In the genomic region with DNA sequence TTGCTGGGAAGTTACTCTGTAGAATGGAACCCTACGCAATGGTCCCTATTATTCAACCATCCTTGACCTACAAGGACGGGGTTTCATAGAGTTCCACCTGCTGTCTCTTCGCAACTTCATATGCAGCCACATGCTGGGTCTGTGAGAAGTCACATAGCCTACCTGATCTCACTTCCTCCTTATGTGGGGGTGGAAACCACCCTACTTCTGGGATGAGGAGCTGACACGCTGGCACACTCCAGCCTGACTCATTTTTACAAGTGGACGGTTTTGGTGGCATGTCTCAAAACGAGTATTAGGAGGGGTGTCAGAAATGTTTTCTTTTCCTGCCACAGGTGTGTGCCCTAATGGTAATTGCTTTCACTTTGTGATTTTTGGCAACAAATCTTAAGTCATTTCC, we compare ENCODE assay signal across 13 cellular contexts. TPM values are rescaled to one million over a fixed set of nuclear protein-coding genes. Genes with fewer than 3 reads are reported as not detected.
DNase-seq lines count a peak whose midpoint lies in the region; ATAC-seq and FAIRE-seq lines count a peak whose summit lies in the region.
"Had no signal": no experiment of that assay in that cellular context is flagged by ENCODE, and none has a peak within 500 bp of the region (broad histone marks: within the 10 kb centered on the region; RNA-seq: fewer than 3 reads in every experiment).

No MANE protein-coding gene starts in this region.

- no peak overlapping the region for H3K27ac Mint-ChIP-seq in activated naive CD4-positive, alpha-beta T cell treated with anti-CD3 and anti-CD28 coated beads for 36 hours

- no peak overlapping the region for H3K4me3 Mint-ChIP-seq in activated naive CD4-positive, alpha-beta T cell treated with anti-CD3 and anti-CD28 coated beads for 36 hours

- intact Hi-C loops in activated naive CD4-positive, alpha-beta T cell treated with anti-CD3 and anti-CD28 coated beads for 36 hours (cut with micrococcal nuclease) = loop anchor here (5.0 kb wide), 1 partner anchor 1304 kb away; no protein-coding TSS in a partner anchor

- no peaks in the 10 kb centered on the region for H3K9me3 Mint-ChIP-seq in activated naive CD4-positive, alpha-beta T cell treated with anti-CD3 and anti-CD28 coated beads for 36 hours

- DNase-seq in activated naive CD4-positive, alpha-beta T cell treated with anti-CD3 and anti-CD28 coated beads for 36 hours = peak; percentile 47
- no peak for DNase-seq in activated naive CD4-positive, alpha-beta T cell (lab: John Stamatoyannopoulos, UW)
- DNase-seq in RCC 7860 (ENCODE audit: low spot score) (peak; percentile 6), NCI-H345 (lab: John Stamatoyannopoulos, UW) (no peak), NAMALWA (ENCODE audit: low spot score) (no peak), EL (no peak)
- peak; percentile 3 for DNase-seq in stimulated activated naive CD8-positive, alpha-beta T cell treated with anti-CD3 and anti-CD28 coated beads, Interleukin-15, Interleukin-2, amounts not matched to agents 100 U/mL and 50 U/mL, for 24 hours
- DNase-seq: activated gamma-delta T cell; NCI-H1694 treated with DMSO at 0.1 percent for 48 hours; stimulated activated CD4-positive, alpha-beta T cell treated with anti-CD3 and anti-CD28 coated beads, Interleukin-4, amount 100 ng/mL, for 24 hours; testis had no signal

- ATAC-seq in HG02981 (IDR thresholded peaks at IDR 0.05; ENCODE audit: unreplicated experiment) = peak; percentile 67
- ATAC-seq in stimulated activated naive CD8-positive, alpha-beta T cell treated with anti-CD3 and anti-CD28 coated beads, Interleukin-15, Interleukin-2, amounts not matched to agents 100 U/mL and 50 U/mL, for 24 hours = no peak

- H3K4me1 Mint-ChIP-seq in activated naive CD4-positive, alpha-beta T cell treated with anti-CD3 and anti-CD28 coated beads for 36 hours (ENCODE audit: low read depth) = peaks cover 10% of the 10 kb centered on the region

- no peaks in the 10 kb centered on the region for H3K27me3 Mint-ChIP-seq in activated naive CD4-positive, alpha-beta T cell treated with anti-CD3 and anti-CD28 coated beads for 36 hours (ENCODE audit: low read depth)

- CTCF ChIA-PET in activated naive CD4-positive, alpha-beta T cell treated with anti-CD3 and anti-CD28 coated beads for 36 hours (lab: Charles Lee) = no interaction called here

- FAIRE-seq in RCC 7860 (lab: Jason Lieb, UNC) = no peak

- H3K36me3 Mint-ChIP-seq in activated naive CD4-positive, alpha-beta T cell treated with anti-CD3 and anti-CD28 coated beads for 36 hours (ENCODE audit: low read depth) = no peaks in the 10 kb centered on the region

RNA-seq across cellular contexts. Expression of gene ARSD, which starts 36.8 kb away (rescaled TPM):
- under 1 TPM; 0.47 to 0.50 TPM for total RNA-seq in activated naive CD4-positive, alpha-beta T cell treated with anti-CD3 and anti-CD28 coated beads for 36 hours

RNA-seq across cellular contexts. Expression of gene ARSH, which starts 40.4 kb away (rescaled TPM):
- not detected for total RNA-seq in activated naive CD4-positive, alpha-beta T cell treated with anti-CD3 and anti-CD28 coated beads for 36 hours
- total RNA-seq: liver had no signal

Comparison
In these comparisons a context has a peak if more than half of its experiments do, and no peak if none do; other contexts are left out.
1. DNase-seq: peak in activated naive CD4-positive, alpha-beta T cell treated with anti-CD3 and anti-CD28 coated beads for 36 hours (single experiment), RCC 7860 (single experiment) and stimulated activated naive CD8-positive, alpha-beta T cell treated with anti-CD3 and anti-CD28 coated beads, Interleukin-15, Interleukin-2, amounts not matched to agents 100 U/mL and 50 U/mL, for 24 hours (single experiment); none in activated naive CD4-positive, alpha-beta T cell (0 of 4), NCI-H345 (single experiment), NAMALWA (single experiment) and EL (single experiment).